ENCODE assay signal across 8 cellular contexts in genomic region chr20:53926428-53927028, GRCh38.
DNase-seq lines count a peak whose midpoint lies in the region; ATAC-seq and TF ChIP-seq lines count a peak whose summit lies in the region.

No MANE protein-coding gene starts in this region.

- peaks cover 33% of the 10 kb centered on the region for H3K4me1 Mint-ChIP-seq in T-helper 2 cell treated with Interferon-gamma antibody and Interleukin-4, amounts not matched to agents 5 μg/mL and 100 μg/mL, for 36 hours (ENCODE audit: low read depth)
- peaks cover 28% of the 10 kb centered on the region for H3K4me1 Mint-ChIP-seq in stimulated activated effector memory CD8-positive, alpha-beta T cell treated with anti-CD3 and anti-CD28 coated beads, Interleukin-12 subunit alpha, Interleukin-12 subunit beta, amount 100 ng/mL, for 72 hours

- no peaks in the 10 kb centered on the region for H3K9me3 Mint-ChIP-seq in T-helper 2 cell treated with Interferon-gamma antibody and Interleukin-4, amounts not matched to agents 5 μg/mL and 100 μg/mL, for 36 hours
- H3K9me3 Mint-ChIP-seq in stimulated activated effector memory CD8-positive, alpha-beta T cell treated with anti-CD3 and anti-CD28 coated beads, Interleukin-12 subunit alpha, Interleukin-12 subunit beta, amount 100 ng/mL, for 72 hours, result no peaks in the 10 kb centered on the region

- H3K27ac Mint-ChIP-seq in T-helper 2 cell treated with Interferon-gamma antibody and Interleukin-4, amounts not matched to agents 5 μg/mL and 100 μg/mL, for 36 hours, result peak overlapping the region; percentile 16
- no peak overlapping the region for H3K27ac Mint-ChIP-seq in stimulated activated effector memory CD8-positive, alpha-beta T cell treated with anti-CD3 and anti-CD28 coated beads, Interleukin-12 subunit alpha, Interleukin-12 subunit beta, amount 100 ng/mL, for 72 hours

- no peaks in the 10 kb centered on the region for H3K27me3 Mint-ChIP-seq in T-helper 2 cell treated with Interferon-gamma antibody and Interleukin-4, amounts not matched to agents 5 μg/mL and 100 μg/mL, for 36 hours (ENCODE audit: low read depth)

- peak; percentile 50 for ATAC-seq in HG03521 (IDR thresholded peaks at IDR 0.05; ENCODE audit: unreplicated experiment)
- ATAC-seq in stimulated activated effector memory CD8-positive, alpha-beta T cell treated with anti-CD3 and anti-CD28 coated beads, Interleukin-12 subunit alpha, Interleukin-12 subunit beta, amount 100 ng/mL, for 72 hours, result peak; percentile 94

- TF ChIP-seq CTCF in GM20000 (IDR thresholded peaks at IDR 0.05; ENCODE audit: extremely low read depth, missing control alignments), result no peak

- H3K36me3 Mint-ChIP-seq in T-helper 2 cell treated with Interferon-gamma antibody and Interleukin-4, amounts not matched to agents 5 μg/mL and 100 μg/mL, for 36 hours (ENCODE audit: low read depth), result no peaks in the 10 kb centered on the region
- no peaks in the 10 kb centered on the region for H3K36me3 Mint-ChIP-seq in stimulated activated effector memory CD8-positive, alpha-beta T cell treated with anti-CD3 and anti-CD28 coated beads, Interleukin-12 subunit alpha, Interleukin-12 subunit beta, amount 100 ng/mL, for 72 hours

- peak overlapping the region; percentile 0 for H3K4me3 Mint-ChIP-seq in T-helper 2 cell treated with Interferon-gamma antibody and Interleukin-4, amounts not matched to agents 5 μg/mL and 100 μg/mL, for 36 hours
- H3K4me3 Mint-ChIP-seq in stimulated activated effector memory CD8-positive, alpha-beta T cell treated with anti-CD3 and anti-CD28 coated beads, Interleukin-12 subunit alpha, Interleukin-12 subunit beta, amount 100 ng/mL, for 72 hours, result no peak overlapping the region

- DNase-seq in EL, result peak; percentile 90
- DNase-seq in GM20000 (ENCODE audit: low spot score), result peak; percentile 46
- peak; percentile 41 for DNase-seq in T-helper 2 cell treated with Interferon-gamma antibody and Interleukin-4, amounts not matched to agents 5 μg/mL and 100 μg/mL, for 36 hours (ENCODE audit: low spot score)
- DNase-seq in glomerular visceral epithelial cell (ENCODE audit: extremely low spot score), result peak; percentile 94
- DNase-seq in stimulated activated effector memory CD8-positive, alpha-beta T cell treated with anti-CD3 and anti-CD28 coated beads, Interleukin-12 subunit alpha, Interleukin-12 subunit beta, amount 100 ng/mL, for 72 hours (ENCODE audit: low spot score in 2 of 2), result no peak
- no peak for DNase-seq in middle frontal gyrus (ENCODE audit: extremely low spot score, low spot score)
- no peak for DNase-seq in DMS79 (lab: John Stamatoyannopoulos, UW)

Comparison
In these comparisons a context has a peak if more than half of its experiments do, and no peak if none do; other contexts are left out.
1. DNase-seq: peak in EL (single experiment), GM20000 (single experiment), T-helper 2 cell treated with Interferon-gamma antibody and Interleukin-4, amounts not matched to agents 5 μg/mL and 100 μg/mL, for 36 hours (single experiment) and glomerular visceral epithelial cell (single experiment); none in stimulated activated effector memory CD8-positive, alpha-beta T cell treated with anti-CD3 and anti-CD28 coated beads, Interleukin-12 subunit alpha, Interleukin-12 subunit beta, amount 100 ng/mL, for 72 hours (0 of 2), middle frontal gyrus (single experiment) and DMS79 (single experiment).